ENCODE assay signal across 26 cellular contexts in genomic region chr9:23343226-23343625, GRCh38.
"Had no signal": no experiment of that assay in that cellular context is flagged by ENCODE, and none has a peak within 500 bp of the region (broad histone marks: within the 10 kb centered on the region; RNA-seq: fewer than 3 reads in every experiment).

No MANE protein-coding gene starts in this region.

- DNase-seq: activated CD4-positive, alpha-beta T cell treated with anti-CD3 and anti-CD28 coated beads for 36 hours; activated CD4-positive, CD25-positive, alpha-beta regulatory T cell; activated CD8-positive, alpha-beta memory T cell treated with anti-CD3 and anti-CD28 coated beads, Interleukin-2, amount 10 ng/mL, durations not matched to agents 7 days and 5 days; activated CD8-positive, alpha-beta T cell treated with anti-CD3 and anti-CD28 coated beads, Interleukin-2, amount 10 ng/mL, durations not matched to agents 7 days and 5 days; activated naive CD4-positive, alpha-beta T cell; activated T-cell treated with anti-CD3 and anti-CD28 coated beads, Interleukin-2, amount 50 U/mL, for 48 hours; brain microvascular endothelial cell; caudate nucleus; endodermal cell; foreskin fibroblast; head of caudate nucleus; left ventricle myocardium inferior; naive B cell; nucleus accumbens; psoas muscle; stimulated activated CD4-positive, alpha-beta T cell treated with anti-CD3 and anti-CD28 coated beads, Interleukin-2, amount 100 ng/mL, for 48 hours; stimulated activated naive CD4-positive, alpha-beta T cell treated with Interleukin-2 at 50 U/mL for 16 hours; T-helper 1 cell; uterus had no signal

- H2AFZ ChIP-seq: parathyroid adenoma had no signal

- H3K9ac ChIP-seq: parathyroid adenoma had no signal

- H3K27me3 ChIP-seq: ascending aorta, brain microvascular endothelial cell, right atrium auricular region, uterus had no signal

- H3K27ac ChIP-seq: ascending aorta, brain microvascular endothelial cell, left ventricle myocardium inferior, parathyroid adenoma, psoas muscle, right atrium auricular region, thoracic aorta, uterus had no signal

- H3K4me1 ChIP-seq: ascending aorta, left ventricle myocardium inferior, parathyroid adenoma, psoas muscle, right atrium auricular region, uterus had no signal

- H3K79me2 ChIP-seq: parathyroid adenoma had no signal

- H3K9me3 ChIP-seq: psoas muscle, right atrium auricular region, thoracic aorta, uterus had no signal

- H3K4me3 ChIP-seq: ascending aorta, left ventricle myocardium inferior, psoas muscle, right atrium auricular region, thoracic aorta, uterus had no signal

- H3K36me3 ChIP-seq: ascending aorta, brain microvascular endothelial cell, left ventricle myocardium inferior, right atrium auricular region, thoracic aorta, uterus had no signal

- ATAC-seq: activated CD4-positive, alpha-beta T cell treated with anti-CD3 and anti-CD28 coated beads for 36 hours; activated CD8-positive, alpha-beta memory T cell treated with anti-CD3 and anti-CD28 coated beads, Interleukin-2, amount 10 ng/mL, durations not matched to agents 7 days and 5 days; activated CD8-positive, alpha-beta T cell treated with anti-CD3 and anti-CD28 coated beads, Interleukin-2, amount 10 ng/mL, durations not matched to agents 7 days and 5 days; activated naive CD4-positive, alpha-beta T cell treated with anti-CD3 and anti-CD28 coated beads, Interleukin-2, amount 50 U/mL, for 72 hours; esophagus mucosa; psoas muscle had no signal

- FAIRE-seq: islet of Langerhans had no signal
